ENCODE assay signal across 9 cellular contexts in genomic region chr19:47598407-47599349, GRCh38. TPM values are rescaled to one million over a fixed set of nuclear protein-coding genes. Genes with fewer than 3 reads are reported as not detected.
A peak's percentile ranks its signal among the peaks of the same experiment; 100 is the strongest.
DNase-seq lines count a peak whose midpoint lies in the region; ATAC-seq and TF ChIP-seq lines count a peak whose summit lies in the region.
"Had no signal": no experiment of that assay in that cellular context is flagged by ENCODE, and none has a peak within 500 bp of the region (broad histone marks: within the 10 kb centered on the region; RNA-seq: fewer than 3 reads in every experiment).

No MANE protein-coding gene starts in this region.

- H3K27me3 ChIP-seq in AG04450 (ENCODE audit: control insufficient read depth, insufficient read depth, low read length) (no peaks in the 10 kb centered on the region), ascending aorta (no peaks in the 10 kb centered on the region)

- no peak for ATAC-seq in HG03432 (IDR thresholded peaks at IDR 0.05; ENCODE audit: unreplicated experiment)

- H3K27ac ChIP-seq in AG04450 (ENCODE audit: low read depth, low read length) (peak overlapping the region; percentile 77), ascending aorta (peak overlapping the region; percentile 72 to 84), skin epidermis (peak overlapping the region in 17 of 21 experiments; percentile 30 to 90 (median 80))

- peak; percentile 89 for DNase-seq in AG04450 (ENCODE audit: low read depth, low spot score)
- DNase-seq in HS-5 (ENCODE audit: low read depth): peak; percentile 94
- peak in 1 of 2 donors; percentile 90 for DNase-seq in ascending aorta (ENCODE audit: low spot score in 2 of 2)
- no peak for DNase-seq in NCI-H446 treated with DMSO at 0.1 percent for 48 hours (lab: John Stamatoyannopoulos, UW)
- DNase-seq in GM19238 (ENCODE audit: insufficient read length, low spot score): no peak

- TF ChIP-seq CTCF in AG04450 (IDR thresholded peaks at IDR 0.05; ENCODE audit: low read depth, low read length) (no peak), ascending aorta (IDR thresholded peaks at IDR 0.05) (no peak)

- no peaks in the 10 kb centered on the region for H3K36me3 ChIP-seq in ascending aorta

- intact Hi-C loops in ascending aorta (cut with DNase I): no loop called here

- POLR2A ChIA-PET in AG04450 (lab: Yijun Ruan, JAX): interaction anchor here (0.6 to 2.8 kb wide), 7 partner anchors 9 to 165 kb away, joined by 3 to 38 read pairs (median 5); partner anchors contain the start of genes BICRA and NAPA

- CTCF ChIA-PET in AG04450 (lab: Charles Lee): interaction anchor here (1.2 to 1.5 kb wide), 2 partner anchors 83 kb away, joined by 6 to 9 read pairs; partner anchors contain the start of gene NAPA

- H3K9me3 ChIP-seq in AG04450 (ENCODE audit: control insufficient read depth, insufficient read depth, low read length): no peaks in the 10 kb centered on the region
- H3K9me3 ChIP-seq in ascending aorta: no peaks in the 10 kb centered on the region
- no peaks in the 10 kb centered on the region for H3K9me3 ChIP-seq in iPS-18c (ENCODE audit: control insufficient read depth, insufficient read depth, low read length)

- peaks cover 0 to 13% of the 10 kb centered on the region in 2 donors for H3K4me1 ChIP-seq in ascending aorta

- H3K4me3 ChIP-seq in AG04450 (ENCODE audit: low read depth, low read length) (peak overlapping the region; percentile 56), ascending aorta (peak overlapping the region; percentile 55 to 69), iPS-18c (ENCODE audit: insufficient read depth, low read depth, low read length) (peak overlapping the region; percentile 40), skin epidermis (peak overlapping the region in 2 of 7 experiments; percentile 14 to 22)

RNA-seq across cellular contexts. Expression of gene BICRA, which starts 10.3 kb away (rescaled TPM):
- polyA plus RNA-seq in AG04450 (2011; rRNA removed): 0.65 and 0.72 TPM in 2 replicates
- 7.4 and 9.3 TPM in 2 replicates for polyA minus RNA-seq in AG04450 (2011; rRNA and poly(A)+ RNA removed)
- 19.7 TPM for total RNA-seq in ascending aorta

RNA-seq across cellular contexts. Expression of gene ZNF541, which starts 25.7 kb away (rescaled TPM):
- polyA plus RNA-seq in AG04450 (2011; rRNA removed): not detected in 2 replicates
- polyA minus RNA-seq in AG04450 (2011; rRNA and poly(A)+ RNA removed): not detected in 2 replicates
- not detected for total RNA-seq in ascending aorta
- polyA plus RNA-seq: neural cell had no signal

Comparison
In these comparisons a context has a peak if more than half of its experiments do, and no peak if none do; other contexts are left out.
1. DNase-seq: peak in AG04450 (single experiment) and HS-5 (single experiment); none in NCI-H446 treated with DMSO at 0.1 percent for 48 hours (single experiment) and GM19238 (single experiment).
2. Peak in every context shown above with its lines, with median percentiles within 50 percentile points of each other: H3K27ac ChIP-seq.